Comparison of ENCODE assay signal across 22 cellular contexts in genomic region chr11:17725174-17725573, GRCh38. TPM values are rescaled to one million over a fixed set of nuclear protein-coding genes. Genes with fewer than 3 reads are reported as not detected.
"Had no signal": no experiment of that assay in that cellular context is flagged by ENCODE, and none has a peak within 500 bp of the region (broad histone marks: within the 10 kb centered on the region; RNA-seq: fewer than 3 reads in every experiment).

No MANE protein-coding gene starts in this region.

- H3K36me3 ChIP-seq: heart left ventricle, neutrophil, right atrium auricular region, uterus had no signal

- H3K27ac ChIP-seq: coronary artery, heart left ventricle, neutrophil, right atrium auricular region, uterus had no signal

- H3K4me3 ChIP-seq: coronary artery, heart left ventricle, right atrium auricular region, uterus had no signal

- FAIRE-seq: frontal cortex, small intestine had no signal

- DNase-seq: effector CD4-positive, alpha-beta T cell; heart left ventricle; hippocampal formation; kidney glomerular epithelial cell; mammary epithelial cell; naive thymus-derived CD8-positive, alpha-beta T cell; small intestine; stimulated activated CD4-positive, alpha-beta T cell treated with anti-CD3 and anti-CD28 coated beads, Interleukin-12 subunit alpha, Interleukin-12 subunit beta, amount 100 ng/mL, for 4 hours; stimulated activated naive CD4-positive, alpha-beta T cell treated with Interleukin-2 at 50 U/mL for 16 hours; uterus had no signal

- ATAC-seq: heart left ventricle; naive thymus-derived CD8-positive, alpha-beta T cell had no signal

- H3K9me3 ChIP-seq: heart left ventricle, neutrophil, right atrium auricular region, uterus had no signal

RNA-seq across cellular contexts. Expression of gene MYOD1, which starts 5.8 kb away (rescaled TPM):
- total RNA-seq: dermis microvascular lymphatic vessel endothelial cell; frontal cortex; glomerular endothelial cell; heart left ventricle; lower leg skin; mammary epithelial cell; mesenteric fat pad; mononuclear cell; naive thymus-derived CD8-positive, alpha-beta T cell; osteocyte; right atrium auricular region; uterus had no signal
- polyA plus RNA-seq: esophagus; heart left ventricle; mammary epithelial cell; naive thymus-derived CD8-positive, alpha-beta T cell; neural cell; small intestine had no signal

RNA-seq across cellular contexts. Expression of gene KCNC1, which starts 9.4 kb away (rescaled TPM):
- total RNA-seq: dermis microvascular lymphatic vessel endothelial cell; glomerular endothelial cell; mammary epithelial cell; mesenteric fat pad; naive thymus-derived CD8-positive, alpha-beta T cell; osteocyte; right atrium auricular region had no signal
- polyA plus RNA-seq: heart left ventricle, mammary epithelial cell had no signal
